23 cellular contexts compared by ENCODE assay signal in the genomic region with DNA sequence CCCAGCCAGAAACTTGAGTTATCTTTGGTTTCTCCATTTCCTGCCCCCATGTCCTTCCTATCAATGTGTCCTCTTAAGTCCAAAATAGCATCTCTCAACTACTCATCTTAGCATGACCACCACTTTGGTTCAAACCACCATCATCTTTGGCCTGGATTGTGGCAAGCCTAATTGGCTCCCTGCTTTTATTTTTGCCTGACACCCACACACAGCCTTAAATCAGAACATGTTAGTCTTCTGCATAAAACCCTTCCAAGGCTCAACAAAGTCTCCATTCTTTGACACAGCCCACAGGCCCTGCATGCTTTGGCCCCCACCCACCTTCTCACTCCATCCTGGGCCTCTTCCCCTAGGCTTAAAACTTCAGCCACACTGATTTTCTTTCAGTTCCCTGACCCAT. TPM values are rescaled to one million over a fixed set of nuclear protein-coding genes. Genes with fewer than 3 reads are reported as not detected.
DNase-seq lines count a peak whose midpoint lies in the region; TF ChIP-seq lines count a peak whose summit lies in the region.
"Had no signal": no experiment of that assay in that cellular context is flagged by ENCODE, and none has a peak within 500 bp of the region (broad histone marks: within the 10 kb centered on the region; RNA-seq: fewer than 3 reads in every experiment).

No MANE protein-coding gene starts in this region.

- H3K27ac ChIP-seq in BLaER1 (no peak overlapping the region), esophagus squamous epithelium (peak overlapping the region in 3 of 4 donors; percentile 19 to 100 (median 91))
- H3K27ac ChIP-seq: testis had no signal

- peaks cover 21% of the 10 kb centered on the region for H4K20me1 ChIP-seq in BLaER1

- no peak for TF ChIP-seq CTCF in esophagus squamous epithelium (IDR thresholded peaks at IDR 0.05)
- no peak for TF ChIP-seq CTCF in foreskin fibroblast (IDR thresholded peaks at IDR 0.05; ENCODE audit: low read depth, low read length)

- peak overlapping the region; percentile 91 for H3K4me2 ChIP-seq in BLaER1

- intact Hi-C loops in esophagus squamous epithelium (cut with DNase I), result loop anchor here (5.0 kb wide), 1 partner anchor 50 kb away; no protein-coding TSS in a partner anchor

- no peak overlapping the region for H3K4me3 ChIP-seq in BLaER1
- no peak overlapping the region for H3K4me3 ChIP-seq in esophagus squamous epithelium
- H3K4me3 ChIP-seq in MG63, result no peak overlapping the region
- H3K4me3 ChIP-seq in foreskin fibroblast (ENCODE audit: low read depth in 1 of 2, low read length in 2 of 2), result no peak overlapping the region
- H3K4me3 ChIP-seq: coronary artery, HAP-1, testis had no signal

- no peak for TF ChIP-seq POLR2A in esophagus squamous epithelium (IDR thresholded peaks at IDR 0.05)

- no peaks in the 10 kb centered on the region for H3K36me3 ChIP-seq in BLaER1
- peaks cover 0 to 2% (median 0%) of the 10 kb centered on the region in 3 donors for H3K36me3 ChIP-seq in esophagus squamous epithelium
- H3K36me3 ChIP-seq in MG63, result no peaks in the 10 kb centered on the region
- H3K36me3 ChIP-seq: HAP-1 had no signal

- H3K4me1 ChIP-seq in BLaER1 (peaks cover 48% of the 10 kb centered on the region), esophagus squamous epithelium (peaks cover 22 to 36% (median 26%) of the 10 kb centered on the region in 3 donors)

- H3K9ac ChIP-seq in BLaER1, result no peak overlapping the region

- DNase-seq in RPMI7951 (ENCODE audit: low read depth), result peak; percentile 60
- DNase-seq in esophagus squamous epithelium (lab: John Stamatoyannopoulos, UW), result no peak
- DNase-seq in superior temporal gyrus (ENCODE audit: extremely low spot score), result peak; percentile 35
- no peak for DNase-seq in HK-2 (ENCODE audit: unreplicated experiment)
- DNase-seq in MG63, result no peak
- DNase-seq in foreskin fibroblast, result no peak
- DNase-seq: activated CD4-positive, alpha-beta memory T cell treated with anti-CD3 and anti-CD28 coated beads for 36 hours; activated naive CD4-positive, alpha-beta T cell; activated naive CD8-positive, alpha-beta T cell treated with anti-CD3 and anti-CD28 coated beads, Interleukin-2, amount 50 U/mL, for 24 hours; Caco-2; effector memory CD4-positive, alpha-beta T cell; head of caudate nucleus; Kasumi-1; MV-4-11; natural killer cell; NCI-H1436; NCI-H446 treated with DMSO at 0.1 percent for 48 hours; NCI-H774; stimulated activated naive CD4-positive, alpha-beta T cell; testis had no signal

- H3K27me3 ChIP-seq in BLaER1, result no peaks in the 10 kb centered on the region
- no peaks in the 10 kb centered on the region for H3K27me3 ChIP-seq in esophagus squamous epithelium
- H3K27me3 ChIP-seq in MG63, result no peaks in the 10 kb centered on the region
- H3K27me3 ChIP-seq: testis had no signal

- H3K9me3 ChIP-seq in BLaER1 (peaks cover 7% of the 10 kb centered on the region; the same call in 1 of the 2 replicates), esophagus squamous epithelium (no peaks in the 10 kb centered on the region), MG63 (no peaks in the 10 kb centered on the region)
- H3K9me3 ChIP-seq: Caco-2, HAP-1, testis had no signal

RNA-seq across cellular contexts. Expression of a gene that starts 2.0 kb away (rescaled TPM):
- total RNA-seq in RPMI7951 (2014; rRNA removed; shearing (Covaris generic)), result 56.4 and 67.0 TPM in 2 replicates
- 100 to 1,000 TPM in 2 of 4 donors, 10 to 100 TPM in 2; 66.4 to 118 (median 89.8) TPM for total RNA-seq in esophagus squamous epithelium
- total RNA-seq in MG63 (2014; rRNA removed; shearing (Covaris generic); ENCODE audit: low replicate concordance), result 6.6 and 10.0 TPM in 2 replicates

RNA-seq across cellular contexts. Expression of a gene that starts 43.7 kb away (rescaled TPM):
- total RNA-seq in RPMI7951 (2014; rRNA removed; shearing (Covaris generic)), result 13.2 and 13.6 TPM in 2 replicates
- total RNA-seq in esophagus squamous epithelium, result 100 to 1,000 TPM in 2 of 4 donors, 10 to 100 TPM in 2; 68.0 to 185 (median 103) TPM
- 1.4 and 2.6 TPM in 2 replicates for total RNA-seq in MG63 (2014; rRNA removed; shearing (Covaris generic); ENCODE audit: low replicate concordance)

Comparison
In these comparisons a context has a peak if more than half of its experiments do, and no peak if none do; other contexts are left out.
1. DNase-seq: peak in RPMI7951 (single experiment) and superior temporal gyrus (single experiment); none in esophagus squamous epithelium (single experiment), HK-2 (single experiment), MG63 (single experiment) and foreskin fibroblast (0 of 2).